Comparison of ENCODE assay signal across 14 cellular contexts in the genomic region with DNA sequence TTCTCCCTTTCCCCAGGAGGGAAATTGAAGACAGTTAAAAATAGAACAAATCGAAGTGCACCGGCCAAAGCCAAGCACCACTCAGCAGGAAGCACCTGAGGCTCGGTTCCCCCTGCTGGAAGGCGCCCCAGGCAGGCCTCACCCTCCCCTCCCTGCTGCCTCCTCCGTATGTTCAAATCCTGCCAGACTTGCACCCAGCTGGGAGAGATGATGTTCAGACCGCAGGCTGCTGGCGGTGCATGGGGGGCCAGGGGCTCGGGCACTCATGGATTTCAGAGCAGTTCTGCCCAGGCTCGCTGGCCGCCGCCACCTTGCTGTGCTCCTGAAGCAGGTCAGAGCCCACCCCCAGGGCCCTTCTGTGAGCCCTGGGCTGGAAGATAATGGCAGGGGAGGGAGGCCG.
"Had no signal": no experiment of that assay in that cellular context is flagged by ENCODE, and none has a peak within 500 bp of the region (broad histone marks: within the 10 kb centered on the region; RNA-seq: fewer than 3 reads in every experiment).

No MANE protein-coding gene starts in this region.

- H3K27me3 ChIP-seq: ovary, testis had no signal

- H3K27ac ChIP-seq: ovary, skin epidermis, testis had no signal

- DNase-seq: activated CD4-positive, alpha-beta T cell treated with anti-CD3 and anti-CD28 coated beads, Interleukin-2, amount 50 U/mL, for 4 hours; activated effector memory CD4-positive, alpha-beta T cell treated with Interleukin-2 at 50 U/mL for 16 hours; activated T-cell treated with anti-CD3 and anti-CD28 coated beads, Interleukin-2, amount 50 U/mL, for 1 hour; amniotic stem cell; cerebellar nuclear complex; mammary epithelial cell; ovary; stimulated activated CD4-positive, alpha-beta T cell treated with anti-CD3 and anti-CD28 coated beads, Interleukin-4, amount 100 ng/mL, for 4 hours; testis had no signal

- H3K36me3 ChIP-seq: ovary had no signal

- H3K4me1 ChIP-seq: testis had no signal

- FAIRE-seq: endometrium, islet of Langerhans, TTC549 had no signal

- H3K9me3 ChIP-seq: ovary, testis had no signal

- H3K4me3 ChIP-seq: ovary, skin epidermis, testis had no signal

- ATAC-seq: activated CD4-positive, CD25-positive, alpha-beta regulatory T cell treated with anti-CD3 and anti-CD28 coated beads, Interleukin-2, amount 50 U/mL, for 24 hours had no signal
